ENCODE assay signal across 14 cellular contexts in genomic region chr13:23754506-23754905, GRCh38.
DNase-seq lines count a peak whose midpoint lies in the region; TF ChIP-seq lines count a peak whose summit lies in the region.
"Had no signal": no experiment of that assay in that cellular context is flagged by ENCODE, and none has a peak within 500 bp of the region (broad histone marks: within the 10 kb centered on the region; RNA-seq: fewer than 3 reads in every experiment).

No MANE protein-coding gene starts in this region.

- H4K20me1 ChIP-seq in hepatocyte (ENCODE audit: insufficient read depth, poor library complexity, severe bottlenecking) = no peaks in the 10 kb centered on the region

- no peak overlapping the region for H2AFZ ChIP-seq in hepatocyte

- no peaks in the 10 kb centered on the region for H3K9me3 ChIP-seq in hepatocyte (ENCODE audit: low read depth)

- H3K27me3 ChIP-seq in hepatocyte = no peaks in the 10 kb centered on the region

- 65% methylated on average over 6 of the region's 6 CpGs for WGBS in hepatocyte (ENCODE audit: low lambda C conversion rate, missing lambda C conversion rate)

- no peak overlapping the region for H3K4me3 Mint-ChIP-seq in activated T-cell treated with anti-CD3 and anti-CD28 coated beads, Interleukin-2, amount 50 U/mL, for 24 hours
- H3K4me3 Mint-ChIP-seq in type B pancreatic cell = no peak overlapping the region
- H3K4me3 Mint-ChIP-seq: activated CD8-positive, alpha-beta memory T cell treated with anti-CD3 and anti-CD28 coated beads, Interleukin-2, amount 10 ng/mL, durations not matched to agents 7 days and 5 days; activated naive CD8-positive, alpha-beta T cell treated with anti-CD3 and anti-CD28 coated beads, Interleukin-2, amount 50 U/mL, for 24 hours had no signal

- peaks cover 38% of the 10 kb centered on the region for H3K4me1 ChIP-seq in hepatocyte (ENCODE audit: insufficient read depth)

- peak overlapping the region; percentile 45 for H3K27ac Mint-ChIP-seq in activated T-cell treated with anti-CD3 and anti-CD28 coated beads, Interleukin-2, amount 50 U/mL, for 24 hours
- peak overlapping the region; percentile 85 for H3K27ac Mint-ChIP-seq in type B pancreatic cell
- H3K27ac Mint-ChIP-seq: activated CD8-positive, alpha-beta memory T cell treated with anti-CD3 and anti-CD28 coated beads, Interleukin-2, amount 10 ng/mL, durations not matched to agents 7 days and 5 days; activated naive CD8-positive, alpha-beta T cell treated with anti-CD3 and anti-CD28 coated beads, Interleukin-2, amount 50 U/mL, for 24 hours had no signal

- H3K4me2 ChIP-seq in hepatocyte = no peak overlapping the region

- DNase-seq in stimulated activated CD4-positive, alpha-beta T cell treated with anti-CD3 and anti-CD28 coated beads, Interleukin-15, amount 100 ng/mL, for 24 hours = peak; percentile 27
- no peak for DNase-seq in stimulated activated CD4-positive, alpha-beta T cell treated with anti-CD3 and anti-CD28 coated beads, Interleukin-1b, Interleukin-23, amount 100 ng/mL, for 48 hours
- DNase-seq in activated T-cell treated with anti-CD3 and anti-CD28 coated beads, Interleukin-2, amount 50 U/mL, for 24 hours = no peak
- DNase-seq in hepatocyte (ENCODE audit: low spot score) (no peak), type B pancreatic cell (ENCODE audit: extremely low spot score, unreplicated experiment) (no peak), HuH-7 (ENCODE audit: low spot score) (no peak), NCI-H1092 treated with DMSO at 0.1 percent for 48 hours (lab: John Stamatoyannopoulos, UW) (no peak), caudate nucleus (lab: John Stamatoyannopoulos, UW) (no peak)
- DNase-seq: activated CD8-positive, alpha-beta memory T cell treated with anti-CD3 and anti-CD28 coated beads, Interleukin-2, amount 10 ng/mL, durations not matched to agents 7 days and 5 days; activated naive CD8-positive, alpha-beta T cell treated with anti-CD3 and anti-CD28 coated beads, Interleukin-2, amount 50 U/mL, for 24 hours; erythroblast; GOT3; NCI-H1048; NCI-H2171 treated with DMSO at 0.1 percent for 48 hours had no signal

- H3K4me1 Mint-ChIP-seq in activated T-cell treated with anti-CD3 and anti-CD28 coated beads, Interleukin-2, amount 50 U/mL, for 24 hours (ENCODE audit: low read depth) = peaks cover 41% of the 10 kb centered on the region
- H3K4me1 Mint-ChIP-seq in type B pancreatic cell (ENCODE audit: unreplicated experiment) = peaks cover 36% of the 10 kb centered on the region

- no peak overlapping the region for H3K4me3 ChIP-seq in hepatocyte

- H3K36me3 Mint-ChIP-seq in activated T-cell treated with anti-CD3 and anti-CD28 coated beads, Interleukin-2, amount 50 U/mL, for 24 hours (ENCODE audit: low read depth) = peaks cover 35% of the 10 kb centered on the region
- H3K36me3 Mint-ChIP-seq in type B pancreatic cell = no peaks in the 10 kb centered on the region

- TF ChIP-seq CTCF in hepatocyte (IDR thresholded peaks at IDR 0.05; ENCODE audit: poor library complexity) = no peak
- no peak for TF ChIP-seq CTCF in type B pancreatic cell (conservative IDR thresholded peaks at IDR 0.05)

- no peaks in the 10 kb centered on the region for H3K27me3 Mint-ChIP-seq in activated T-cell treated with anti-CD3 and anti-CD28 coated beads, Interleukin-2, amount 50 U/mL, for 24 hours
- H3K27me3 Mint-ChIP-seq in type B pancreatic cell = no peaks in the 10 kb centered on the region
- H3K27me3 Mint-ChIP-seq: activated CD8-positive, alpha-beta memory T cell treated with anti-CD3 and anti-CD28 coated beads, Interleukin-2, amount 10 ng/mL, durations not matched to agents 7 days and 5 days; activated naive CD8-positive, alpha-beta T cell treated with anti-CD3 and anti-CD28 coated beads, Interleukin-2, amount 50 U/mL, for 24 hours had no signal

- no peaks in the 10 kb centered on the region for H3K9me3 Mint-ChIP-seq in activated T-cell treated with anti-CD3 and anti-CD28 coated beads, Interleukin-2, amount 50 U/mL, for 24 hours
- no peaks in the 10 kb centered on the region for H3K9me3 Mint-ChIP-seq in type B pancreatic cell
- H3K9me3 Mint-ChIP-seq: activated naive CD8-positive, alpha-beta T cell treated with anti-CD3 and anti-CD28 coated beads, Interleukin-2, amount 50 U/mL, for 24 hours had no signal

- H3K27ac ChIP-seq in hepatocyte (peak overlapping the region; percentile 42), caudate nucleus (ENCODE audit: low read depth, low read length) (no peak overlapping the region)

- H3K9me2 ChIP-seq in hepatocyte (replicated peaks; ENCODE audit: insufficient read depth) = no peaks in the 10 kb centered on the region

- H3K36me3 ChIP-seq in hepatocyte (replicated peaks; ENCODE audit: insufficient read depth, low read depth) = no peaks in the 10 kb centered on the region

- H3K79me2 ChIP-seq in hepatocyte = no peaks in the 10 kb centered on the region
